ENCODE assay signal across 12 cellular contexts in genomic region chr3:141955163-141955562, GRCh38.
DNase-seq lines count a peak whose midpoint lies in the region; ATAC-seq and TF ChIP-seq lines count a peak whose summit lies in the region.
"Had no signal": no experiment of that assay in that cellular context is flagged by ENCODE, and none has a peak within 500 bp of the region (broad histone marks: within the 10 kb centered on the region; RNA-seq: fewer than 3 reads in every experiment).

No MANE protein-coding gene starts in this region.

- ATAC-seq in natural killer cell: no peak
- ATAC-seq in natural killer cell treated with Interleukin-12 subunit alpha and Interleukin-12 subunit beta and Interleukin-15 and Interleukin-18, amount 100 ng/mL, for 72 hours: no peak
- ATAC-seq in HG03521 (IDR thresholded peaks at IDR 0.05; ENCODE audit: unreplicated experiment): no peak
- no peak for ATAC-seq in HG03432 (IDR thresholded peaks at IDR 0.05; ENCODE audit: unreplicated experiment)
- ATAC-seq in HG03342 (IDR thresholded peaks at IDR 0.05; ENCODE audit: unreplicated experiment): no peak

- DNase-seq in natural killer cell (no peak), mesenteric fat pad (ENCODE audit: low spot score) (peak; percentile 57), uterus (no peak)
- DNase-seq in natural killer cell treated with Interleukin-12 subunit alpha and Interleukin-12 subunit beta and Interleukin-15 and Interleukin-18, amount 100 ng/mL, for 72 hours (ENCODE audit: low spot score): no peak
- DNase-seq: activated T-cell treated with anti-CD3 and anti-CD28 coated beads, Interleukin-2, amount 50 U/mL, for 1 hour; colonic mucosa; hippocampal formation; NCI-H1417 treated with DMSO at 0.1 percent for 48 hours had no signal

- intact Hi-C loops in natural killer cell (cut with micrococcal nuclease) (no loop called here), uterus (cut with DNase I; ENCODE audit: low total_unique reads) (no loop called here)

- TF ChIP-seq POLR2A in uterus (IDR thresholded peaks at IDR 0.05): no peak

- peak overlapping the region; percentile 24 to 32 for H3K27ac ChIP-seq in uterus
- H3K27ac ChIP-seq: colonic mucosa had no signal

- H3K27ac Mint-ChIP-seq in natural killer cell (peak overlapping the region; percentile 53 to 75), brain (peak overlapping the region; percentile 82 to 91 (median 90))
- peak overlapping the region in 1 of 2 donors; percentile 6 for H3K27ac Mint-ChIP-seq in natural killer cell treated with Interleukin-12 subunit alpha and Interleukin-12 subunit beta and Interleukin-15 and Interleukin-18, amount 100 ng/mL, for 72 hours

- peaks cover 0 to 4% of the 10 kb centered on the region in 2 donors for H3K4me1 ChIP-seq in uterus

- H3K36me3 ChIP-seq in uterus: no peaks in the 10 kb centered on the region
- H3K36me3 ChIP-seq: colonic mucosa had no signal

- H3K4me3 ChIP-seq in uterus: no peak overlapping the region
- H3K4me3 ChIP-seq: colonic mucosa had no signal

- H3K27me3 Mint-ChIP-seq in natural killer cell (ENCODE audit: low read depth in 2 of 2) (no peaks in the 10 kb centered on the region), brain (peaks cover 2% of the 10 kb centered on the region)
- H3K27me3 Mint-ChIP-seq in natural killer cell treated with Interleukin-12 subunit alpha and Interleukin-12 subunit beta and Interleukin-15 and Interleukin-18, amount 100 ng/mL, for 72 hours: no peaks in the 10 kb centered on the region

- no peak for TF ChIP-seq CTCF in natural killer cell (IDR thresholded peaks at IDR 0.05)
- no peak for TF ChIP-seq CTCF in brain (conservative IDR thresholded peaks at IDR 0.05)
- TF ChIP-seq CTCF in uterus (IDR thresholded peaks at IDR 0.05): no peak

- peaks cover 8 to 10% of the 10 kb centered on the region in 2 donors for H3K4me1 Mint-ChIP-seq in natural killer cell
- H3K4me1 Mint-ChIP-seq in natural killer cell treated with Interleukin-12 subunit alpha and Interleukin-12 subunit beta and Interleukin-15 and Interleukin-18, amount 100 ng/mL, for 72 hours (ENCODE audit: low read depth in 2 of 2): peaks cover 6% of the 10 kb centered on the region in 2 donors
- H3K4me1 Mint-ChIP-seq in brain: peaks cover 54% of the 10 kb centered on the region

- H3K36me3 Mint-ChIP-seq in natural killer cell: peaks cover 16% of the 10 kb centered on the region
- peaks cover 4% of the 10 kb centered on the region for H3K36me3 Mint-ChIP-seq in natural killer cell treated with Interleukin-12 subunit alpha and Interleukin-12 subunit beta and Interleukin-15 and Interleukin-18, amount 100 ng/mL, for 72 hours
- peaks cover 59% of the 10 kb centered on the region for H3K36me3 Mint-ChIP-seq in brain

- no peaks in the 10 kb centered on the region for H3K27me3 ChIP-seq in uterus
- H3K27me3 ChIP-seq: colonic mucosa had no signal

- no peak overlapping the region for H3K4me3 Mint-ChIP-seq in natural killer cell
- no peak overlapping the region for H3K4me3 Mint-ChIP-seq in natural killer cell treated with Interleukin-12 subunit alpha and Interleukin-12 subunit beta and Interleukin-15 and Interleukin-18, amount 100 ng/mL, for 72 hours
- peak overlapping the region; percentile 9 to 71 (median 54) for H3K4me3 Mint-ChIP-seq in brain

- H3K9me3 ChIP-seq in uterus: no peaks in the 10 kb centered on the region
- H3K9me3 ChIP-seq: colonic mucosa had no signal

- H3K9me3 Mint-ChIP-seq in natural killer cell: no peaks in the 10 kb centered on the region
- no peaks in the 10 kb centered on the region for H3K9me3 Mint-ChIP-seq in natural killer cell treated with Interleukin-12 subunit alpha and Interleukin-12 subunit beta and Interleukin-15 and Interleukin-18, amount 100 ng/mL, for 72 hours
- no peaks in the 10 kb centered on the region for H3K9me3 Mint-ChIP-seq in brain

Comparison
In these comparisons a context has a peak if more than half of its experiments do, and no peak if none do; other contexts are left out.
1. H3K4me3 Mint-ChIP-seq: peak in brain (5 of 5); none in natural killer cell (single experiment) and natural killer cell treated with Interleukin-12 subunit alpha and Interleukin-12 subunit beta and Interleukin-15 and Interleukin-18, amount 100 ng/mL, for 72 hours (single experiment).